10 cellular contexts compared by ENCODE assay signal in genomic region chr2:96315400-96316071, GRCh38.
A peak's percentile ranks its signal among the peaks of the same experiment; 100 is the strongest.
DNase-seq lines count a peak whose midpoint lies in the region; ATAC-seq, FAIRE-seq and TF ChIP-seq lines count a peak whose summit lies in the region.
"Had no signal": no experiment of that assay in that cellular context is flagged by ENCODE, and none has a peak within 500 bp of the region (broad histone marks: within the 10 kb centered on the region; RNA-seq: fewer than 3 reads in every experiment).

No MANE protein-coding gene starts in this region.

- ATAC-seq in HG03571 (IDR thresholded peaks at IDR 0.05; ENCODE audit: unreplicated experiment) = no peak

- H3K4me3 ChIP-seq in cardiac fibroblast (replicated peaks in 1 of 2; ENCODE audit: low read depth in 2 of 2, low read length in 2 of 2) = no peak overlapping the region

- FAIRE-seq in HTR-8/SVneo (lab: Jason Lieb, UNC) = no peak
- FAIRE-seq: A204.1, keratinocyte had no signal

- TF ChIP-seq CTCF in cardiac fibroblast (IDR thresholded peaks at IDR 0.05; ENCODE audit: low read depth, low read length) = no peak

- DNase-seq in NCI-H2107 treated with DMSO at 0.1 percent for 48 hours (lab: John Stamatoyannopoulos, UW; ENCODE audit: unreplicated experiment) = peak; percentile 44
- no peak for DNase-seq in NCI-H2107 (lab: John Stamatoyannopoulos, UW)
- peak; percentile 43 for DNase-seq in NCI-H226
- peak; percentile 82 to 91 for DNase-seq in cardiac fibroblast (ENCODE audit: low read depth in 2 of 2)
- DNase-seq in retina = peak; percentile 71
- DNase-seq in HTR-8/SVneo (ENCODE audit: insufficient read length, low spot score) = no peak
- DNase-seq in SHP77 (lab: John Stamatoyannopoulos, UW) = no peak

Comparison
In these comparisons a context has a peak if more than half of its experiments do, and no peak if none do; other contexts are left out.
1. DNase-seq: peak in NCI-H2107 treated with DMSO at 0.1 percent for 48 hours (single experiment), NCI-H226 (single experiment), cardiac fibroblast (2 of 2) and retina (single experiment); none in NCI-H2107 (single experiment), HTR-8/SVneo (single experiment) and SHP77 (0 of 2).